In the genomic region with DNA sequence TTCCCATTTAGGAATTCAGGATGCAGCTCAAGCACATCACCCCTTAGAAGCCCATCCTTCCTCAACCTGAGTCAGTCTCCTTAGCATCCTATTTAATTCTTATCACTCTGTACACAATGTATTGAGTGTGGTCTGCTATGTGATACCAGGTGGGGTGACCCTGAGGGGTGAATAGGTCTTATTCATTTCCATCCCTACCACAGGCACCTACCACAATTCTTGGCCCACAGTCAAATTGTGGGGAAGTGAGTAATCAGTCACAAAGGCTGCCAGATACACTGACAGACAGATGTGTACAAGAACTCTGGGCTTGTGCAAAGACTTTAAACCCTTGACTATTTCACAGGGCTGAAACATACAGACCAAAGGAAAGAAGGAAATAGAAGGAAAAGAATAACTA, we compare ENCODE assay signal across 9 cellular contexts.
DNase-seq lines count a peak whose midpoint lies in the region; ATAC-seq and TF ChIP-seq lines count a peak whose summit lies in the region.
"Had no signal": no experiment of that assay in that cellular context is flagged by ENCODE, and none has a peak within 500 bp of the region (broad histone marks: within the 10 kb centered on the region; RNA-seq: fewer than 3 reads in every experiment).

No MANE protein-coding gene starts in this region.

- H3K4me1 ChIP-seq in breast epithelium = no peaks in the 10 kb centered on the region

- CTCF ChIA-PET in MCF 10A (lab: Yijun Ruan, JAX) = interaction anchor here (0.6 kb wide), 2 partner anchors 382 to 923 kb away, joined by 3 read pairs; no protein-coding TSS in a partner anchor

- no peak overlapping the region for H3K27ac ChIP-seq in breast epithelium
- H3K27ac ChIP-seq in WERI-Rb-1 = no peak overlapping the region

- no peak for TF ChIP-seq CTCF in MCF 10A (IDR thresholded peaks at IDR 0.05; ENCODE audit: unreplicated experiment)
- no peak for TF ChIP-seq CTCF in breast epithelium (IDR thresholded peaks at IDR 0.05)
- TF ChIP-seq CTCF in astrocyte of the cerebellum (IDR thresholded peaks at IDR 0.05; ENCODE audit: low read depth, low read length, missing control alignments) = no peak
- TF ChIP-seq CTCF in WERI-Rb-1 (IDR thresholded peaks at IDR 0.05; ENCODE audit: low read depth, low read length) = no peak

- no peak overlapping the region for H3K4me3 ChIP-seq in breast epithelium
- H3K4me3 ChIP-seq in astrocyte of the cerebellum (ENCODE audit: low read depth, low read length) = no peak overlapping the region
- H3K4me3 ChIP-seq in WERI-Rb-1 (ENCODE audit: low read depth, low read length) = no peak overlapping the region

- H3K4me3 Mint-ChIP-seq in MCF 10A (ENCODE audit: unreplicated experiment) = peak overlapping the region; percentile 25
- H3K4me3 Mint-ChIP-seq: neural crest cell had no signal

- H3K27ac Mint-ChIP-seq in MCF 10A (ENCODE audit: low read depth, unreplicated experiment) = no peak overlapping the region

- TF ChIP-seq POLR2A in breast epithelium (IDR thresholded peaks at IDR 0.05) = no peak

- H3K36me3 ChIP-seq in breast epithelium (peaks cover 4% of the 10 kb centered on the region), WERI-Rb-1 (no peaks in the 10 kb centered on the region)

- intact Hi-C loops in MCF 10A (cut with micrococcal nuclease) = loop anchor here (10.0 kb wide), 1 partner anchor 920 kb away; the partner anchor contains the start of gene NRP1
- intact Hi-C loops in breast epithelium (cut with DNase I; ENCODE audit: low total_unique reads) = no loop called here

- BruUV-seq in MCF 10A (replicated peaks; lab: Mats Ljungman, UMichigan) = no TSS peak

- POLR2A ChIA-PET in MCF 10A (lab: Yijun Ruan, JAX) = no interaction called here

- no peaks in the 10 kb centered on the region for H3K9me3 Mint-ChIP-seq in MCF 10A (ENCODE audit: unreplicated experiment)

- H3K27me3 ChIP-seq in breast epithelium = no peaks in the 10 kb centered on the region
- no peaks in the 10 kb centered on the region for H3K27me3 ChIP-seq in WERI-Rb-1 (ENCODE audit: insufficient read depth, low read depth, severe bottlenecking)

- H3K36me3 Mint-ChIP-seq in MCF 10A (ENCODE audit: insufficient read depth, unreplicated experiment) = peaks cover 21% of the 10 kb centered on the region

- ATAC-seq in HG02571 (IDR thresholded peaks at IDR 0.05; ENCODE audit: unreplicated experiment) = no peak

- in situ Hi-C loops in astrocyte of the cerebellum (cut with HindIII; ENCODE audit: low sequenced_read_pairs) = no loop called here

- H3K4me1 Mint-ChIP-seq in MCF 10A (ENCODE audit: insufficient read depth, unreplicated experiment) = peaks cover 15% of the 10 kb centered on the region

- H3K9me3 ChIP-seq in breast epithelium (no peaks in the 10 kb centered on the region), WERI-Rb-1 (ENCODE audit: severe bottlenecking) (no peaks in the 10 kb centered on the region)

- no peaks in the 10 kb centered on the region for H3K27me3 Mint-ChIP-seq in MCF 10A (ENCODE audit: insufficient read depth, unreplicated experiment)

- DNase-seq in MCF 10A (ENCODE audit: unreplicated experiment) (peak; percentile 98), breast epithelium (ENCODE audit: low spot score in 2 of 2) (no peak), HS-27A (ENCODE audit: low read depth) (peak; percentile 26), astrocyte of the cerebellum (ENCODE audit: low read depth) (peak; percentile 27), WERI-Rb-1 (no peak), D341Med (ENCODE audit: low spot score) (no peak)
- DNase-seq in stimulated activated CD8-positive, alpha-beta memory T cell treated with anti-CD3 and anti-CD28 coated beads, Interleukin-4, amount 100 ng/mL, for 48 hours = peak; percentile 27

Comparison
In these comparisons a context has a peak if more than half of its experiments do, and no peak if none do; other contexts are left out.
1. DNase-seq: peak in MCF 10A (single experiment), HS-27A (single experiment), astrocyte of the cerebellum (single experiment) and stimulated activated CD8-positive, alpha-beta memory T cell treated with anti-CD3 and anti-CD28 coated beads, Interleukin-4, amount 100 ng/mL, for 48 hours (single experiment); none in breast epithelium (0 of 2), WERI-Rb-1 (single experiment) and D341Med (single experiment).